In the genomic region with DNA sequence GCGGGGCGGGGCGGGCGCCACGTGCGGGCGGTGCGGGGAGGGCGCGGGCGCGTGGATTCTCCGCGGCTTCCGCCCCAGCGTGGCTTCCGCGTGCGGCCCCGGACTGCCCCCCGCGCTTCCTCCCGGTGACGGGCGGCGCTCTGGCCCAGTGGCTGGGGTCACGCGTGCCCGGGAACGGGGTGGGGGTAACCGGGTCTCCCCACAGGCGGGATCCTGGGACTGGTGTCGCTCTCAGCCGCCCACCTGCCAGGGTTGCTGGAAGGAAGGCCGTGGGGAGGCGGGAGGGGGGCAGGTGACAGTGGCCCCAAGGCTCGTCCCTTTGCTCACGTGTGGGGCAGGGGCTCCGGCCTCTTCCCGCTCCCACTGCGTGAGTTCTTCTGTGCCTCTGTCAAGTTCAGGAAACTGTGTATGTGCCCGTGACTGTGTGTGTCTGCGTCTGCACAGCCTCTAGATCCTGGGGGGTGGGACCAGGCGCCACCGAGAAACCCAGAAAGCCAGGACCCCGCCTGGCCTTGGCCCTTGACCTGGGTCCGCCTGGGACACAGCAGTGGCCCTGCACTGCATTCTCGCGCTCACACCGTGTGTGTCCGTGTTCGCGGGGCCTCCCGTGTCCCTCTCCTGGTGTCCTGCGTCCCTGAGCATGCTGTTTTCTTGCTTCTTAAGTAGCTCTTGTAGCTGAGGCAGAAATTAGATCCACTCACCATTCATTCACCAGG, we compare ENCODE assay signal across 8 cellular contexts. TPM values are rescaled to one million over a fixed set of nuclear protein-coding genes. Genes with fewer than 3 reads are reported as not detected.
DNase-seq lines count a peak whose midpoint lies in the region; ATAC-seq and TF ChIP-seq lines count a peak whose summit lies in the region.

No MANE protein-coding gene starts in this region.

- peak overlapping the region; percentile 96 for H3K4me2 ChIP-seq in Karpas-422 (ENCODE audit: low read depth, low read length, poor library complexity, severe bottlenecking)

- H3K36me3 ChIP-seq in Karpas-422 (ENCODE audit: insufficient read depth, low read length) (no peaks in the 10 kb centered on the region), ovary (no peaks in the 10 kb centered on the region)

- H2AFZ ChIP-seq in Karpas-422 (ENCODE audit: low read length) = no peak overlapping the region

- ATAC-seq in activated T-cell treated with anti-CD3 and anti-CD28 coated beads, Interleukin-2, amount 50 U/mL, for 72 hours (replicated peaks in 1 of 2) = peak; percentile 22 to 37
- ATAC-seq in HG02852 (IDR thresholded peaks at IDR 0.05; ENCODE audit: unreplicated experiment) = no peak

- TF ChIP-seq CTCF in fibroblast of villous mesenchyme (IDR thresholded peaks at IDR 0.05; ENCODE audit: insufficient read depth, low read depth, low read length) = no peak
- TF ChIP-seq CTCF in ovary (IDR thresholded peaks at IDR 0.05) = no peak

- no peaks in the 10 kb centered on the region for H3K9me3 Mint-ChIP-seq in activated T-cell treated with anti-CD3 and anti-CD28 coated beads, Interleukin-2, amount 50 U/mL, for 72 hours

- H3K4me1 Mint-ChIP-seq in activated T-cell treated with anti-CD3 and anti-CD28 coated beads, Interleukin-2, amount 50 U/mL, for 72 hours (ENCODE audit: low read depth) = peaks cover 25% of the 10 kb centered on the region

- H3K9me3 ChIP-seq in Karpas-422 (ENCODE audit: low read length) (no peaks in the 10 kb centered on the region), ovary (no peaks in the 10 kb centered on the region)

- H3K4me3 ChIP-seq in Karpas-422 (ENCODE audit: low read length) = peak overlapping the region; percentile 94
- peak overlapping the region; percentile 73 for H3K4me3 ChIP-seq in fibroblast of villous mesenchyme (ENCODE audit: low read depth, low read length)
- peak overlapping the region; percentile 51 for H3K4me3 ChIP-seq in ovary

- DNase-seq in NCI-H2196 treated with DMSO at 0.1 percent for 48 hours (lab: John Stamatoyannopoulos, UW; ENCODE audit: unreplicated experiment) (peak; percentile 15), NCI-H2196 (lab: John Stamatoyannopoulos, UW; ENCODE audit: unreplicated experiment) (no peak), Karpas-422 (peak; percentile 57), fibroblast of villous mesenchyme (ENCODE audit: low read depth) (peak; percentile 54), ovary (peak; percentile 48 to 74 (median 69)), SHP77 treated with DMSO at 0.1 percent for 48 hours (lab: John Stamatoyannopoulos, UW) (no peak)
- peak; percentile 35 to 51 for DNase-seq in activated T-cell treated with anti-CD3 and anti-CD28 coated beads, Interleukin-2, amount 50 U/mL, for 72 hours

- peak overlapping the region; percentile 91 for H3K27ac Mint-ChIP-seq in activated T-cell treated with anti-CD3 and anti-CD28 coated beads, Interleukin-2, amount 50 U/mL, for 72 hours

- no peaks in the 10 kb centered on the region for H3K9me2 ChIP-seq in Karpas-422 (replicated peaks; ENCODE audit: insufficient read depth, low read length)

- WGBS in ovary, 3 donors = 2 to 4% (median 4%) methylated on average over 48 to 55 of the region's 55 CpGs

- peak overlapping the region; percentile 89 to 92 for H3K4me3 Mint-ChIP-seq in activated T-cell treated with anti-CD3 and anti-CD28 coated beads, Interleukin-2, amount 50 U/mL, for 72 hours

- no peaks in the 10 kb centered on the region for H3K36me3 Mint-ChIP-seq in activated T-cell treated with anti-CD3 and anti-CD28 coated beads, Interleukin-2, amount 50 U/mL, for 72 hours (ENCODE audit: insufficient read depth in 2 of 2)

- TF ChIP-seq EP300 in ovary (IDR thresholded peaks at IDR 0.05) = no peak

- H3K27me3 Mint-ChIP-seq in activated T-cell treated with anti-CD3 and anti-CD28 coated beads, Interleukin-2, amount 50 U/mL, for 72 hours (ENCODE audit: low read depth) = peaks cover 6% of the 10 kb centered on the region

- H3K4me1 ChIP-seq in Karpas-422 (ENCODE audit: low read length) (peaks cover 20% of the 10 kb centered on the region), ovary (ENCODE audit: insufficient read depth) (peaks cover 19% of the 10 kb centered on the region)

- peak; percentile 46 for TF ChIP-seq POLR2A in ovary (IDR thresholded peaks at IDR 0.05)

- H3K9ac ChIP-seq in Karpas-422 (ENCODE audit: low read length) = peak overlapping the region; percentile 88

- intact Hi-C loops in ovary (cut with DNase I) = no loop called here

- H3K27me3 ChIP-seq in Karpas-422 (ENCODE audit: low read length) (no peaks in the 10 kb centered on the region), ovary (no peaks in the 10 kb centered on the region)

- peaks cover 55% of the 10 kb centered on the region for H3K79me2 ChIP-seq in Karpas-422 (ENCODE audit: low read length)

- peaks cover 25% of the 10 kb centered on the region for H4K20me1 ChIP-seq in Karpas-422 (ENCODE audit: insufficient read depth, low read depth, low read length)

- H3K27ac ChIP-seq in Karpas-422 (ENCODE audit: low read length) (peak overlapping the region; percentile 42; the same call in 1 of the 2 replicates), ovary (peak overlapping the region; percentile 83 to 99)

RNA-seq across cellular contexts. Expression of a gene that starts 0.9 kb away (rescaled TPM):
- 10.3 and 13.8 TPM in 2 replicates for total RNA-seq in Karpas-422 (2014; rRNA removed; shearing (Covaris generic); ENCODE audit: low replicate concordance)
- total RNA-seq in activated T-cell treated with anti-CD3 and anti-CD28 coated beads, Interleukin-2, amount 50 U/mL, for 72 hours = 10 to 100 TPM; 27.0 to 30.7 TPM
- 21.6 and 26.4 TPM in 2 replicates for total RNA-seq in fibroblast of villous mesenchyme
- total RNA-seq in ovary = 10 to 100 TPM; 10.5 to 42.0 (median 18.7) TPM
- 10 to 100 TPM in 1 of 2 donors, 1 to 10 TPM in 1; 1.8 to 22.9 TPM for polyA plus RNA-seq in ovary

RNA-seq across cellular contexts. Expression of a gene that starts 24.6 kb away (rescaled TPM):
- total RNA-seq in Karpas-422 (2014; rRNA removed; shearing (Covaris generic); ENCODE audit: low replicate concordance) = not detected in 2 replicates
- under 1 TPM in 1 of 2 donors, not detected in 1; 0.10 TPM for total RNA-seq in activated T-cell treated with anti-CD3 and anti-CD28 coated beads, Interleukin-2, amount 50 U/mL, for 72 hours
- 0.64 and 0.86 TPM in 2 replicates for total RNA-seq in fibroblast of villous mesenchyme
- total RNA-seq in ovary = 1 to 10 TPM in 5 of 7 donors, under 1 TPM in 1, not detected in 1; 0.05 to 8.4 (median 1.6) TPM
- under 1 TPM in 1 of 2 donors, not detected in 1; 0.13 TPM for polyA plus RNA-seq in ovary

RNA-seq across cellular contexts. Expression of a gene that starts 27.2 kb away (rescaled TPM):
- total RNA-seq in Karpas-422 (2014; rRNA removed; shearing (Covaris generic); ENCODE audit: low replicate concordance) = 25.7 and 42.1 TPM in 2 replicates
- total RNA-seq in activated T-cell treated with anti-CD3 and anti-CD28 coated beads, Interleukin-2, amount 50 U/mL, for 72 hours = 10 to 100 TPM; 57.0 to 63.9 TPM
- total RNA-seq in fibroblast of villous mesenchyme (45.3 and 69.9 TPM in 2 replicates), ovary (10 to 100 TPM; 28.5 to 80.5 (median 70.6) TPM)
- polyA plus RNA-seq in ovary = 10 to 100 TPM in 1 of 2 donors, 1 to 10 TPM in 1; 1.9 to 48.7 TPM

RNA-seq across cellular contexts. Expression of a gene that starts 38.4 kb away (rescaled TPM):
- 29.9 and 70.4 TPM in 2 replicates for total RNA-seq in Karpas-422 (2014; rRNA removed; shearing (Covaris generic); ENCODE audit: low replicate concordance)
- total RNA-seq in activated T-cell treated with anti-CD3 and anti-CD28 coated beads, Interleukin-2, amount 50 U/mL, for 72 hours = 10 to 100 TPM; 49.7 to 53.6 TPM
- total RNA-seq in fibroblast of villous mesenchyme (24.6 and 30.9 TPM in 2 replicates), ovary (10 to 100 TPM; 15.6 to 34.5 (median 18.6) TPM)
- polyA plus RNA-seq in ovary = 10 to 100 TPM; 12.7 to 29.9 TPM

Comparison
In these comparisons a context has a peak if more than half of its experiments do, and no peak if none do; other contexts are left out.
1. DNase-seq: peak in NCI-H2196 treated with DMSO at 0.1 percent for 48 hours (single experiment), Karpas-422 (single experiment), activated T-cell treated with anti-CD3 and anti-CD28 coated beads, Interleukin-2, amount 50 U/mL, for 72 hours (2 of 2), fibroblast of villous mesenchyme (single experiment) and ovary (5 of 5); none in NCI-H2196 (single experiment) and SHP77 treated with DMSO at 0.1 percent for 48 hours (single experiment).
2. Peak in every context shown above with its lines, with median percentiles within 50 percentile points of each other: H3K4me3 ChIP-seq.